ENCODE assay signal across 18 cellular contexts in genomic region chr18:51519571-51519970, GRCh38.
DNase-seq lines count a peak whose midpoint lies in the region; ATAC-seq, FAIRE-seq and TF ChIP-seq lines count a peak whose summit lies in the region.
"Had no signal": no experiment of that assay in that cellular context is flagged by ENCODE, and none has a peak within 500 bp of the region (broad histone marks: within the 10 kb centered on the region; RNA-seq: fewer than 3 reads in every experiment).

No MANE protein-coding gene starts in this region.

- 75% methylated on average over 1 of the region's 1 CpG; no CpG with 5 or more reads in 1 of the 2 experiments for WGBS in H1 (ENCODE audit: extremely low coverage in 1 of 2, insufficient coverage in 1 of 2, insufficient read length in 1 of 2, insufficient replicate concordance in 2 of 2, low coverage in 1 of 2, low lambda C conversion rate in 2 of 2, missing lambda C conversion rate in 1 of 2), 2 experiments
- 43% methylated on average over 1 of the region's 1 CpG for WGBS in smooth muscle cell (ENCODE audit: low lambda C conversion rate)
- 60 to 65% methylated on average over 1 of the region's 1 CpG for WGBS in body of pancreas, 2 donors

- intact Hi-C loops in Right ventricle myocardium superior (cut with DNase I) = no loop called here
- intact Hi-C loops in body of pancreas (cut with DNase I) = no loop called here

- no peaks in the 10 kb centered on the region for H3F3A ChIP-seq in smooth muscle cell (ENCODE audit: low read depth)

- no peaks in the 10 kb centered on the region for H3K23me2 ChIP-seq in H1 (ENCODE audit: low read depth, low read length)

- dilution Hi-C loops in keratinocyte (cut with MboI; ENCODE audit: extremely low pct_ligation_motif_present, low sequenced_read_pairs) = no loop called here

- no peak overlapping the region for H3K23ac ChIP-seq in H1 (ENCODE audit: insufficient read length)

- no peak overlapping the region for H3K18ac ChIP-seq in H1 (ENCODE audit: extremely low read depth, low read length)

- TF ChIP-seq CTCF in right atrium auricular region (IDR thresholded peaks at IDR 0.05) = no peak
- no peak for TF ChIP-seq CTCF in H1 (IDR thresholded peaks at IDR 0.05; ENCODE audit: control extremely low read depth in 1 of 3, insufficient read depth in 1 of 3, low read depth in 1 of 3, low read length in 3 of 3)
- TF ChIP-seq CTCF in keratinocyte (optimal IDR thresholded peaks at IDR 0.05 in 1 of 3, IDR thresholded peaks at IDR 0.05 in 1 of 3, conservative IDR thresholded peaks at IDR 0.05 in 1 of 3; ENCODE audit: extremely low read depth in 1 of 3, insufficient read depth in 2 of 3, low read length in 3 of 3) = no peak
- TF ChIP-seq CTCF in smooth muscle cell (IDR thresholded peaks at IDR 0.05; ENCODE audit: borderline replicate concordance, insufficient read depth, poor library complexity, severe bottlenecking) = no peak
- no peak for TF ChIP-seq CTCF in body of pancreas (IDR thresholded peaks at IDR 0.05)

- H4K20me1 ChIP-seq in H1 (replicated peaks in 1 of 2; ENCODE audit: control insufficient read depth in 1 of 2, insufficient read depth in 2 of 2, low read length in 2 of 2) (no peaks in the 10 kb centered on the region), keratinocyte (ENCODE audit: control insufficient read depth, extremely low read depth, insufficient read depth, low read length) (no peaks in the 10 kb centered on the region), smooth muscle cell (ENCODE audit: low read depth) (no peaks in the 10 kb centered on the region)

- TF ChIP-seq EP300 in H1 (IDR thresholded peaks at IDR 0.05; ENCODE audit: borderline replicate concordance in 1 of 2, low read depth in 2 of 2, low read length in 2 of 2) = no peak

- H3K79me2 ChIP-seq in H1 (ENCODE audit: control insufficient read depth in 1 of 2, insufficient read depth in 2 of 2, low read length in 2 of 2) = no peaks in the 10 kb centered on the region
- no peaks in the 10 kb centered on the region for H3K79me2 ChIP-seq in keratinocyte (ENCODE audit: control insufficient read depth, insufficient read depth, low read length)
- no peaks in the 10 kb centered on the region for H3K79me2 ChIP-seq in smooth muscle cell (ENCODE audit: low read depth)

- POLR2A ChIA-PET in H1 (lab: Charles Lee; ENCODE audit: partially characterized antibody) = no interaction called here

- H3K27me3 ChIP-seq in right atrium auricular region (no peaks in the 10 kb centered on the region), H1 (replicated peaks in 1 of 4; ENCODE audit: control insufficient read depth in 3 of 4, extremely low read depth in 1 of 4, insufficient read depth in 3 of 4, low read length in 3 of 4) (no peaks in the 10 kb centered on the region), keratinocyte (ENCODE audit: control insufficient read depth, extremely low read depth, insufficient read depth, low read length) (no peaks in the 10 kb centered on the region), smooth muscle cell (ENCODE audit: low read depth) (no peaks in the 10 kb centered on the region), body of pancreas (no peaks in the 10 kb centered on the region)
- H3K27me3 ChIP-seq: BE2C had no signal

- H3K56ac ChIP-seq in H1 (replicated peaks; ENCODE audit: insufficient read length, low read depth, low read length) = no peak overlapping the region

- H2BK12ac ChIP-seq in H1 (ENCODE audit: low read depth, low read length) = peak overlapping the region; percentile 89; the same call in 1 of the 2 replicates

- ATAC-seq in Right ventricle myocardium superior (ENCODE audit: poor library complexity) = peak; percentile 46
- ATAC-seq in body of pancreas = no peak
- ATAC-seq: GM23338 had no signal

- H2AFZ ChIP-seq in H1 (ENCODE audit: low read length) = no peak overlapping the region
- H2AFZ ChIP-seq in keratinocyte (ENCODE audit: control insufficient read depth, low read length) = peak overlapping the region; percentile 49
- peak overlapping the region; percentile 17 for H2AFZ ChIP-seq in smooth muscle cell (ENCODE audit: low read depth)
- H2AFZ ChIP-seq: GM23338 had no signal

- no peak overlapping the region for H2BK120ac ChIP-seq in H1 (replicated peaks; ENCODE audit: low read depth, low read length)

- H3K36me3 ChIP-seq in right atrium auricular region (no peaks in the 10 kb centered on the region), H1 (ENCODE audit: control insufficient read depth in 2 of 4, insufficient read depth in 4 of 4, low read length in 3 of 4) (no peaks in the 10 kb centered on the region), keratinocyte (ENCODE audit: control insufficient read depth in 2 of 2, extremely low read depth in 1 of 2, insufficient read depth in 2 of 2, low read length in 2 of 2) (no peaks in the 10 kb centered on the region), smooth muscle cell (ENCODE audit: low read depth) (no peaks in the 10 kb centered on the region), body of pancreas (replicated peaks in 1 of 2; ENCODE audit: insufficient read depth in 1 of 2, low read depth in 2 of 2) (no peaks in the 10 kb centered on the region)
- H3K36me3 ChIP-seq: BE2C, HAP-1 had no signal

- H3K9me1 ChIP-seq in keratinocyte (ENCODE audit: control insufficient read depth, extremely low read depth, insufficient read depth, low read length) = no peaks in the 10 kb centered on the region

- no peak overlapping the region for H3K4me3 ChIP-seq in right atrium auricular region
- H3K4me3 ChIP-seq in H1 (ENCODE audit: extremely low read depth in 1 of 4, insufficient read depth in 2 of 4, low read depth in 3 of 4, low read length in 4 of 4) = no peak overlapping the region
- no peak overlapping the region for H3K4me3 ChIP-seq in keratinocyte (ENCODE audit: control insufficient read depth in 2 of 3, extremely low read depth in 1 of 3, insufficient read depth in 2 of 3, low read depth in 1 of 3, low read length in 3 of 3)
- no peak overlapping the region for H3K4me3 ChIP-seq in smooth muscle cell
- no peak overlapping the region for H3K4me3 ChIP-seq in body of pancreas
- H3K4me3 ChIP-seq: GM23338, HAP-1 had no signal

- DNase-seq in Right ventricle myocardium superior = no peak
- DNase-seq in right atrium auricular region (ENCODE audit: low spot score) = no peak
- no peak for DNase-seq in H1 (ENCODE audit: low read depth in 1 of 2, low spot score in 2 of 2)
- DNase-seq in keratinocyte (ENCODE audit: low read depth, low spot score) = no peak
- DNase-seq in smooth muscle cell (lab: John Stamatoyannopoulos, UW; ENCODE audit: unreplicated experiment) = no peak
- DNase-seq in erythroblast (lab: John Stamatoyannopoulos, UW) = no peak
- DNase-seq in stimulated activated CD4-positive, alpha-beta T cell treated with anti-CD3 and anti-CD28 coated beads, Interleukin-12 subunit alpha, Interleukin-12 subunit beta, amount 100 ng/mL, for 4 hours = no peak
- no peak for DNase-seq in body of pancreas
- DNase-seq: BE2C; CD4-positive, alpha-beta memory T cell; DMS153; DND-41; GDM1 had no signal

- TF ChIP-seq RAD21 in H1 (IDR thresholded peaks at IDR 0.05 in 1 of 2, conservative IDR thresholded peaks at IDR 0.05 in 1 of 2; ENCODE audit: low read depth in 2 of 2, low read length in 2 of 2) = no peak

- no peak overlapping the region; a peak in 1 of 7 replicates for H3K9ac ChIP-seq in H1 (replicated peaks in 1 of 4; ENCODE audit: extremely low read depth in 1 of 4, low read depth in 3 of 4, low read length in 3 of 4)
- no peak overlapping the region for H3K9ac ChIP-seq in keratinocyte (ENCODE audit: control insufficient read depth, extremely low read depth, insufficient read depth, low read length)
- H3K9ac ChIP-seq in smooth muscle cell (ENCODE audit: low read depth) = no peak overlapping the region

- CTCF ChIA-PET in H1 (lab: Charles Lee; ENCODE audit: partially characterized antibody) = no interaction called here

- no peak overlapping the region; the same call in 1 of the 2 replicates for H2BK20ac ChIP-seq in H1 (ENCODE audit: low read length)

- FAIRE-seq in H1 (lab: Jason Lieb, UNC) (no peak), keratinocyte (lab: Jason Lieb, UNC) (no peak)
- FAIRE-seq: A204.1, GM12892 had no signal

- no peak overlapping the region; the same call in 1 of the 2 replicates for H2BK5ac ChIP-seq in H1 (ENCODE audit: low read depth, low read length)

- H3K4me1 ChIP-seq in right atrium auricular region (no peaks in the 10 kb centered on the region), H1 (replicated peaks in 1 of 4; ENCODE audit: control insufficient read depth in 3 of 4, insufficient read depth in 4 of 4, low read length in 3 of 4) (peaks cover 0 to 7% (median 5%) of the 10 kb centered on the region in 4 experiments; a peak in 3 of 7 replicates), keratinocyte (ENCODE audit: control insufficient read depth, extremely low read depth, insufficient read depth, low read length) (peaks cover 42% of the 10 kb centered on the region), smooth muscle cell (ENCODE audit: low read depth) (no peaks in the 10 kb centered on the region), body of pancreas (no peaks in the 10 kb centered on the region)
- H3K4me1 ChIP-seq: BE2C, HAP-1 had no signal

- H3K9me3 ChIP-seq in right atrium auricular region (no peaks in the 10 kb centered on the region), H1 (ENCODE audit: insufficient read depth in 2 of 2, low read depth in 1 of 2, low read length in 1 of 2) (no peaks in the 10 kb centered on the region), keratinocyte (ENCODE audit: control insufficient read depth, low read depth, low read length) (no peaks in the 10 kb centered on the region), smooth muscle cell (replicated peaks; ENCODE audit: low read depth) (no peaks in the 10 kb centered on the region), body of pancreas (no peaks in the 10 kb centered on the region)
- H3K9me3 ChIP-seq: BE2C, HAP-1 had no signal

- 0 out of 2 replicates have a peak overlapping the region, but pooled peaks have one; percentile 5 for H2BK15ac ChIP-seq in H1 (ENCODE audit: low read length)

- H3K27ac ChIP-seq in right atrium auricular region (no peak overlapping the region), H1 (ENCODE audit: low read depth, low read length) (no peak overlapping the region), keratinocyte (ENCODE audit: control insufficient read depth, insufficient read depth, low read length) (no peak overlapping the region), smooth muscle cell (ENCODE audit: low read depth) (no peak overlapping the region), body of pancreas (no peak overlapping the region)
- H3K27ac ChIP-seq: C4-2B had no signal

- H2AK5ac ChIP-seq in H1 (ENCODE audit: low read depth, low read length) = no peak overlapping the region

- no peak overlapping the region for H4K91ac ChIP-seq in H1 (replicated peaks; ENCODE audit: insufficient read length, low read length)

- no peak overlapping the region for H3K4ac ChIP-seq in H1 (replicated peaks; ENCODE audit: insufficient read length, low read depth, low read length)

- H3K4me2 ChIP-seq in H1 (ENCODE audit: insufficient read depth in 1 of 2, low read depth in 2 of 2, low read length in 2 of 2) (no peak overlapping the region), keratinocyte (ENCODE audit: control insufficient read depth, extremely low read depth, insufficient read depth, low read depth, low read length) (no peak overlapping the region), smooth muscle cell (no peak overlapping the region)
- H3K4me2 ChIP-seq: GM23338 had no signal

- TF ChIP-seq POLR2A in H1 (IDR thresholded peaks at IDR 0.05; ENCODE audit: control extremely low read depth in 1 of 2, low read depth in 2 of 2, low read length in 2 of 2) (no peak), erythroblast (IDR thresholded peaks at IDR 0.05; ENCODE audit: low read length) (no peak), body of pancreas (IDR thresholded peaks at IDR 0.05) (no peak)

- no peak overlapping the region for H3K14ac ChIP-seq in H1 (ENCODE audit: insufficient read length)

- H3K79me1 ChIP-seq in H1 (ENCODE audit: low read depth, low read length) = no peaks in the 10 kb centered on the region

- no peak overlapping the region for H4K8ac ChIP-seq in H1 (ENCODE audit: extremely low read depth, insufficient read depth, low read length)

- no peak overlapping the region for H4K5ac ChIP-seq in H1 (ENCODE audit: insufficient read length, low read depth, low read length)
